25 cellular contexts compared by ENCODE assay signal in genomic region chr5:132081458-132081857, GRCh38. TPM values are rescaled to one million over a fixed set of nuclear protein-coding genes. Genes with fewer than 3 reads are reported as not detected.
DNase-seq lines count a peak whose midpoint lies in the region; ATAC-seq lines count a peak whose summit lies in the region.
"Had no signal": no experiment of that assay in that cellular context is flagged by ENCODE, and none has a peak within 500 bp of the region (broad histone marks: within the 10 kb centered on the region; RNA-seq: fewer than 3 reads in every experiment).

No MANE protein-coding gene starts in this region.

- H3K27me3 ChIP-seq in effector memory CD4-positive, alpha-beta T cell (replicated peaks; ENCODE audit: control insufficient read depth, insufficient read depth, low read length, poor library complexity, severe bottlenecking), result no peaks in the 10 kb centered on the region
- H3K27me3 ChIP-seq: MG63, Peyer's patch had no signal

- intact Hi-C loops in activated CD4-positive, alpha-beta T cell treated with anti-CD3 and anti-CD28 coated beads, Interleukin-2, amount 10 ng/mL, durations not matched to agents 24 days and 14 days (cut with micrococcal nuclease), result no loop called here
- intact Hi-C loops in activated T-helper 2 cell treated with anti-CD3 and anti-CD28 coated beads, Interferon-gamma antibody, Interleukin-2, Interleukin-4, amounts not matched to agents 10 μg/mL and 5 μg/mL and 100 μg/mL, durations not matched to agents 14 hours and 24 hours and 36 hours (cut with micrococcal nuclease), result no loop called here

- ATAC-seq in stimulated activated naive CD8-positive, alpha-beta T cell treated with anti-CD3 and anti-CD28 coated beads, Interleukin-15, Interleukin-2, amounts not matched to agents 100 U/mL and 50 U/mL, for 24 hours, result no peak
- ATAC-seq in HG02970 (IDR thresholded peaks at IDR 0.05; ENCODE audit: low FRiP score, unreplicated experiment), result no peak
- ATAC-seq: A549, K562 had no signal

- H3K27ac ChIP-seq in effector memory CD4-positive, alpha-beta T cell (ENCODE audit: insufficient read depth, low read length, poor library complexity, severe bottlenecking), result no peak overlapping the region
- H3K27ac ChIP-seq: A549, GM23248, Peyer's patch had no signal

- H3K36me3 Mint-ChIP-seq in activated CD4-positive, alpha-beta T cell treated with anti-CD3 and anti-CD28 coated beads, Interleukin-2, amount 10 ng/mL, durations not matched to agents 24 days and 14 days (ENCODE audit: low read depth), result peaks cover 10% of the 10 kb centered on the region
- no peaks in the 10 kb centered on the region for H3K36me3 Mint-ChIP-seq in stimulated activated naive CD8-positive, alpha-beta T cell treated with anti-CD3 and anti-CD28 coated beads, Interleukin-15, Interleukin-2, amounts not matched to agents 100 ng/mL and 50 ng/mL, for 24 hours (ENCODE audit: low read depth)
- peaks cover 11% of the 10 kb centered on the region for H3K36me3 Mint-ChIP-seq in activated T-helper 2 cell treated with anti-CD3 and anti-CD28 coated beads, Interferon-gamma antibody, Interleukin-2, Interleukin-4, amounts not matched to agents 10 μg/mL and 5 μg/mL and 100 μg/mL, durations not matched to agents 14 hours and 24 hours and 36 hours (ENCODE audit: low read depth)
- H3K36me3 Mint-ChIP-seq: CD14-positive monocyte had no signal

- peak overlapping the region; percentile 81 for H3K27ac Mint-ChIP-seq in activated CD4-positive, alpha-beta T cell treated with anti-CD3 and anti-CD28 coated beads, Interleukin-2, amount 10 ng/mL, durations not matched to agents 24 days and 14 days
- H3K27ac Mint-ChIP-seq in stimulated activated naive CD8-positive, alpha-beta T cell treated with anti-CD3 and anti-CD28 coated beads, Interleukin-15, Interleukin-2, amounts not matched to agents 100 ng/mL and 50 ng/mL, for 24 hours, result peak overlapping the region; percentile 76
- H3K27ac Mint-ChIP-seq in activated T-helper 2 cell treated with anti-CD3 and anti-CD28 coated beads, Interferon-gamma antibody, Interleukin-2, Interleukin-4, amounts not matched to agents 10 μg/mL and 5 μg/mL and 100 μg/mL, durations not matched to agents 14 hours and 24 hours and 36 hours, result peak overlapping the region; percentile 55
- H3K27ac Mint-ChIP-seq: B cell, CD14-positive monocyte, H9, HFFc6 had no signal

- no peak overlapping the region for H3K4me3 ChIP-seq in effector memory CD4-positive, alpha-beta T cell (ENCODE audit: insufficient read depth, low read depth, low read length, poor library complexity, severe bottlenecking)
- H3K4me3 ChIP-seq: A549, GM23248, K562, MG63, Peyer's patch had no signal

- H3K9me3 Mint-ChIP-seq in activated CD4-positive, alpha-beta T cell treated with anti-CD3 and anti-CD28 coated beads, Interleukin-2, amount 10 ng/mL, durations not matched to agents 24 days and 14 days, result no peaks in the 10 kb centered on the region
- no peaks in the 10 kb centered on the region for H3K9me3 Mint-ChIP-seq in stimulated activated naive CD8-positive, alpha-beta T cell treated with anti-CD3 and anti-CD28 coated beads, Interleukin-15, Interleukin-2, amounts not matched to agents 100 ng/mL and 50 ng/mL, for 24 hours
- no peaks in the 10 kb centered on the region for H3K9me3 Mint-ChIP-seq in activated T-helper 2 cell treated with anti-CD3 and anti-CD28 coated beads, Interferon-gamma antibody, Interleukin-2, Interleukin-4, amounts not matched to agents 10 μg/mL and 5 μg/mL and 100 μg/mL, durations not matched to agents 14 hours and 24 hours and 36 hours
- H3K9me3 Mint-ChIP-seq: CD14-positive monocyte, H9, HFFc6 had no signal

- H3K4me1 Mint-ChIP-seq in activated CD4-positive, alpha-beta T cell treated with anti-CD3 and anti-CD28 coated beads, Interleukin-2, amount 10 ng/mL, durations not matched to agents 24 days and 14 days, result peaks cover 81% of the 10 kb centered on the region
- H3K4me1 Mint-ChIP-seq in stimulated activated naive CD8-positive, alpha-beta T cell treated with anti-CD3 and anti-CD28 coated beads, Interleukin-15, Interleukin-2, amounts not matched to agents 100 ng/mL and 50 ng/mL, for 24 hours (ENCODE audit: low read depth), result peaks cover 81% of the 10 kb centered on the region
- peaks cover 81% of the 10 kb centered on the region for H3K4me1 Mint-ChIP-seq in activated T-helper 2 cell treated with anti-CD3 and anti-CD28 coated beads, Interferon-gamma antibody, Interleukin-2, Interleukin-4, amounts not matched to agents 10 μg/mL and 5 μg/mL and 100 μg/mL, durations not matched to agents 14 hours and 24 hours and 36 hours (ENCODE audit: low read depth)
- H3K4me1 Mint-ChIP-seq: B cell, CD14-positive monocyte, H9 had no signal

- no peak overlapping the region for H3K4me3 Mint-ChIP-seq in activated CD4-positive, alpha-beta T cell treated with anti-CD3 and anti-CD28 coated beads, Interleukin-2, amount 10 ng/mL, durations not matched to agents 24 days and 14 days
- H3K4me3 Mint-ChIP-seq in stimulated activated naive CD8-positive, alpha-beta T cell treated with anti-CD3 and anti-CD28 coated beads, Interleukin-15, Interleukin-2, amounts not matched to agents 100 ng/mL and 50 ng/mL, for 24 hours, result no peak overlapping the region
- no peak overlapping the region for H3K4me3 Mint-ChIP-seq in activated T-helper 2 cell treated with anti-CD3 and anti-CD28 coated beads, Interferon-gamma antibody, Interleukin-2, Interleukin-4, amounts not matched to agents 10 μg/mL and 5 μg/mL and 100 μg/mL, durations not matched to agents 14 hours and 24 hours and 36 hours (ENCODE audit: low read depth)
- H3K4me3 Mint-ChIP-seq: B cell, CD14-positive monocyte, H9, HFFc6 had no signal

- H3K27me3 Mint-ChIP-seq in activated CD4-positive, alpha-beta T cell treated with anti-CD3 and anti-CD28 coated beads, Interleukin-2, amount 10 ng/mL, durations not matched to agents 24 days and 14 days, result no peaks in the 10 kb centered on the region
- no peaks in the 10 kb centered on the region for H3K27me3 Mint-ChIP-seq in stimulated activated naive CD8-positive, alpha-beta T cell treated with anti-CD3 and anti-CD28 coated beads, Interleukin-15, Interleukin-2, amounts not matched to agents 100 ng/mL and 50 ng/mL, for 24 hours
- no peaks in the 10 kb centered on the region for H3K27me3 Mint-ChIP-seq in activated T-helper 2 cell treated with anti-CD3 and anti-CD28 coated beads, Interferon-gamma antibody, Interleukin-2, Interleukin-4, amounts not matched to agents 10 μg/mL and 5 μg/mL and 100 μg/mL, durations not matched to agents 14 hours and 24 hours and 36 hours (ENCODE audit: low read depth)
- H3K27me3 Mint-ChIP-seq: B cell had no signal

- H3K4me1 ChIP-seq in effector memory CD4-positive, alpha-beta T cell (ENCODE audit: control insufficient read depth, insufficient read depth, low read length, poor library complexity, severe bottlenecking), result peaks cover 21% of the 10 kb centered on the region

- H3K9me3 ChIP-seq in effector memory CD4-positive, alpha-beta T cell (ENCODE audit: control insufficient read depth, low read length), result no peaks in the 10 kb centered on the region
- H3K9me3 ChIP-seq: A549, MG63, Peyer's patch had no signal

- no peak for DNase-seq in activated CD4-positive, alpha-beta T cell treated with anti-CD3 and anti-CD28 coated beads, Interleukin-2, amount 10 ng/mL, durations not matched to agents 24 days and 14 days
- DNase-seq in activated CD4-positive, alpha-beta T cell treated with anti-CD3 and anti-CD28 coated beads, Interleukin-2, amount 50 U/mL, for 1 hour, result no peak
- no peak for DNase-seq in stimulated activated naive CD8-positive, alpha-beta T cell treated with anti-CD3 and anti-CD28 coated beads, Interleukin-15, Interleukin-2, amounts not matched to agents 100 U/mL and 50 U/mL, for 24 hours
- DNase-seq in activated T-helper 2 cell treated with anti-CD3 and anti-CD28 coated beads, Interferon-gamma antibody, Interleukin-2, Interleukin-4, amounts not matched to agents 10 μg/mL and 5 μg/mL and 100 μg/mL, durations not matched to agents 14 hours and 24 hours and 36 hours (ENCODE audit: low spot score), result no peak
- no peak for DNase-seq in effector memory CD4-positive, alpha-beta T cell
- no peak for DNase-seq in 8988T
- DNase-seq: DMS79 treated with DMSO at 0.1 percent for 48 hours, GM23248, H9, HFFc6, MG63, NCI-H1417, NCI-H1694 treated with DMSO at 0.1 percent for 48 hours, NCI-H2081 treated with DMSO at 0.1 percent for 48 hours, NCI-H2171 treated with DMSO at 0.1 percent for 48 hours, NCI-H524 treated with DMSO at 0.1 percent for 48 hours had no signal

- H3K36me3 ChIP-seq in effector memory CD4-positive, alpha-beta T cell (ENCODE audit: control insufficient read depth, insufficient read depth, low read length), result no peaks in the 10 kb centered on the region
- H3K36me3 ChIP-seq: MG63, Peyer's patch had no signal

RNA-seq across cellular contexts. Expression of gene CSF2, which starts 7.9 kb away (rescaled TPM):
- total RNA-seq in activated CD4-positive, alpha-beta T cell treated with anti-CD3 and anti-CD28 coated beads, Interleukin-2, amount 10 ng/mL, durations not matched to agents 24 days and 14 days, result 1,084 and 1,122 TPM in 2 replicates
- total RNA-seq in activated T-helper 2 cell treated with anti-CD3 and anti-CD28 coated beads, Interferon-gamma antibody, Interleukin-2, Interleukin-4, amounts not matched to agents 10 μg/mL and 5 μg/mL and 100 μg/mL, durations not matched to agents 14 hours and 24 hours and 36 hours, result 764 and 772 TPM in 2 replicates
- total RNA-seq: B cell, GM23248, H9, LHCN-M2, OCI-LY7, Peyer's patch had no signal

RNA-seq across cellular contexts. Expression of gene IL3, which starts 21.0 kb away (rescaled TPM):
- total RNA-seq in activated CD4-positive, alpha-beta T cell treated with anti-CD3 and anti-CD28 coated beads, Interleukin-2, amount 10 ng/mL, durations not matched to agents 24 days and 14 days, result 67.7 and 71.3 TPM in 2 replicates
- total RNA-seq in activated T-helper 2 cell treated with anti-CD3 and anti-CD28 coated beads, Interferon-gamma antibody, Interleukin-2, Interleukin-4, amounts not matched to agents 10 μg/mL and 5 μg/mL and 100 μg/mL, durations not matched to agents 14 hours and 24 hours and 36 hours, result 140 and 142 TPM in 2 replicates
- total RNA-seq: B cell, GM23248, H9, HFFc6, K562, LHCN-M2, OCI-LY7, Peyer's patch had no signal
